Comparison of ENCODE assay signal across 19 cellular contexts in genomic region chr2:107027797-107028196, GRCh38.
DNase-seq lines count a peak whose midpoint lies in the region; ATAC-seq, FAIRE-seq and TF ChIP-seq lines count a peak whose summit lies in the region.
"Had no signal": no experiment of that assay in that cellular context is flagged by ENCODE, and none has a peak within 500 bp of the region (broad histone marks: within the 10 kb centered on the region; RNA-seq: fewer than 3 reads in every experiment).

No MANE protein-coding gene starts in this region.

- TF ChIP-seq RAD21 in A549 (conservative IDR thresholded peaks at IDR 0.05 in 1 of 2, IDR thresholded peaks at IDR 0.05 in 1 of 2) = no peak; a peak in 1 of 5 replicates

- H3K4me2 ChIP-seq in A549 (peak overlapping the region; percentile 70), MM.1S (ENCODE audit: low read depth, low read length) (no peak overlapping the region), smooth muscle cell (peak overlapping the region; percentile 10)

- no peak for TF ChIP-seq EP300 in A549 (IDR thresholded peaks at IDR 0.05)
- no peak for TF ChIP-seq EP300 in transverse colon (IDR thresholded peaks at IDR 0.05; ENCODE audit: low read depth)

- POLR2A ChIA-PET in A549 (lab: Yijun Ruan, JAX) = no interaction called here

- DNase-seq in A549 (ENCODE audit: low read depth in 1 of 2, low spot score in 1 of 2) (peak in 1 of 2 experiments; percentile 52), MM.1S (peak; percentile 10), choroid plexus epithelial cell (ENCODE audit: low read depth) (peak; percentile 37), smooth muscle cell (lab: John Stamatoyannopoulos, UW; ENCODE audit: unreplicated experiment) (no peak), cerebellum (ENCODE audit: low spot score) (no peak), transverse colon (no peak)
- no peak for DNase-seq in activated CD4-positive, alpha-beta T cell treated with anti-CD3 and anti-CD28 coated beads, Interleukin-2, amount 50 U/mL, for 4 hours
- DNase-seq: 8988T; C1 segment of cervical spinal cord; Calu3; CD4-positive, alpha-beta memory T cell; COR-L47; DMS53; DMS79 treated with DMSO at 0.1 percent for 48 hours; GOT3; H7; HCEC 1CT had no signal

- FAIRE-seq in A549 (lab: Jason Lieb, UNC) = no peak
- FAIRE-seq: G401.6, GM12892 had no signal

- H3K27me3 ChIP-seq in MM.1S (replicated peaks; ENCODE audit: insufficient read depth, low read length) = no peaks in the 10 kb centered on the region
- no peaks in the 10 kb centered on the region for H3K27me3 ChIP-seq in smooth muscle cell (ENCODE audit: low read depth)
- no peaks in the 10 kb centered on the region for H3K27me3 ChIP-seq in transverse colon

- H3K79me2 ChIP-seq in MM.1S (ENCODE audit: low read length) (no peaks in the 10 kb centered on the region), smooth muscle cell (ENCODE audit: low read depth) (no peaks in the 10 kb centered on the region)

- no peak for TF ChIP-seq CTCF in A549 (IDR thresholded peaks at IDR 0.05)
- no peak for TF ChIP-seq CTCF in MM.1S (IDR thresholded peaks at IDR 0.05; ENCODE audit: low read length)
- TF ChIP-seq CTCF in choroid plexus epithelial cell (conservative IDR thresholded peaks at IDR 0.05; ENCODE audit: low read depth, low read length) = no peak
- no peak for TF ChIP-seq CTCF in smooth muscle cell (IDR thresholded peaks at IDR 0.05; ENCODE audit: borderline replicate concordance, insufficient read depth, poor library complexity, severe bottlenecking)
- no peak for TF ChIP-seq CTCF in transverse colon (IDR thresholded peaks at IDR 0.05)

- H3F3A ChIP-seq in MM.1S (ENCODE audit: insufficient read depth, low read length) (no peaks in the 10 kb centered on the region), smooth muscle cell (ENCODE audit: low read depth) (peaks cover 13% of the 10 kb centered on the region)

- in situ Hi-C loops in transverse colon (cut with MboI; ENCODE audit: low pct_ligation_motif_present in 1 of 4, low pct_unique_long_range_greater_than_20kb in 1 of 4, low sequenced_read_pairs in 3 of 4) = no loop called here

- H3K27ac ChIP-seq in A549 (peak overlapping the region; percentile 95 to 96), MM.1S (ENCODE audit: low read length) (no peak overlapping the region), smooth muscle cell (ENCODE audit: low read depth) (peak overlapping the region; percentile 88), transverse colon (no peak overlapping the region)

- 0 out of 3 replicates have a peak, but pooled peaks cover 5% of the 10 kb centered on the region for H3K9me3 ChIP-seq in A549
- H3K9me3 ChIP-seq in MM.1S (replicated peaks; ENCODE audit: insufficient read depth, low read length) = no peaks in the 10 kb centered on the region
- no peaks in the 10 kb centered on the region for H3K9me3 ChIP-seq in smooth muscle cell (replicated peaks; ENCODE audit: low read depth)
- H3K9me3 ChIP-seq in transverse colon = no peaks in the 10 kb centered on the region

- no peaks in the 10 kb centered on the region for H3K9me2 ChIP-seq in MM.1S (replicated peaks; ENCODE audit: insufficient read depth, low read length)

- H2AFZ ChIP-seq in MM.1S (ENCODE audit: low read length) = no peak overlapping the region
- H2AFZ ChIP-seq in smooth muscle cell (ENCODE audit: low read depth) = peak overlapping the region; percentile 6

- intact Hi-C loops in transverse colon (cut with DNase I; ENCODE audit: low total_unique reads) = no loop called here

- H4K20me1 ChIP-seq in MM.1S (ENCODE audit: insufficient read depth, low read length) (no peaks in the 10 kb centered on the region), smooth muscle cell (ENCODE audit: low read depth) (no peaks in the 10 kb centered on the region)

- no peaks in the 10 kb centered on the region for H3K36me3 ChIP-seq in MM.1S (replicated peaks; ENCODE audit: insufficient read depth, low read length)
- H3K36me3 ChIP-seq in smooth muscle cell (ENCODE audit: low read depth) = no peaks in the 10 kb centered on the region
- no peaks in the 10 kb centered on the region for H3K36me3 ChIP-seq in transverse colon

- H3K9ac ChIP-seq in MM.1S (ENCODE audit: low read length) = no peak overlapping the region
- no peak overlapping the region for H3K9ac ChIP-seq in smooth muscle cell (ENCODE audit: low read depth)

- no peak for ATAC-seq in A549

- TF ChIP-seq POLR2A in A549 (IDR thresholded peaks at IDR 0.05; ENCODE audit: low read length) (no peak), transverse colon (IDR thresholded peaks at IDR 0.05) (no peak)

- H3K4me3 ChIP-seq in A549 = no peak overlapping the region
- H3K4me3 ChIP-seq in MM.1S (ENCODE audit: low read length) = no peak overlapping the region
- H3K4me3 ChIP-seq in choroid plexus epithelial cell (ENCODE audit: low read depth, low read length) = no peak overlapping the region
- H3K4me3 ChIP-seq in smooth muscle cell = no peak overlapping the region
- H3K4me3 ChIP-seq in transverse colon = no peak overlapping the region

- CTCF ChIA-PET in A549 (lab: Yijun Ruan, JAX) = no interaction called here

- H3K4me1 ChIP-seq in A549 = peaks cover 51% of the 10 kb centered on the region
- no peaks in the 10 kb centered on the region for H3K4me1 ChIP-seq in MM.1S (ENCODE audit: low read length)
- H3K4me1 ChIP-seq in smooth muscle cell (ENCODE audit: low read depth) = no peaks in the 10 kb centered on the region
- H3K4me1 ChIP-seq in transverse colon = peaks cover 0 to 12% (median 2%) of the 10 kb centered on the region in 4 donors

TF ChIP-seq in A549, 52 proteins besides CTCF, POLR2A, EP300 and RAD21:
- TF ChIP-seq PHF8 (IDR thresholded peaks at IDR 0.05; ENCODE audit: borderline replicate concordance, low read depth) (no peak), MAZ (IDR thresholded peaks at IDR 0.05; ENCODE audit: borderline replicate concordance, low read depth, low read length) (no peak), MAFK (IDR thresholded peaks at IDR 0.05; ENCODE audit: partially characterized antibody) (peak; percentile 99), EHF (CRISPR knock-in tag; IDR thresholded peaks at IDR 0.05) (no peak), JUN (IDR thresholded peaks at IDR 0.05) (no peak), CHD2 (IDR thresholded peaks at IDR 0.05; ENCODE audit: low read length, partially characterized antibody) (no peak)
- TF ChIP-seq, protein P1, sequence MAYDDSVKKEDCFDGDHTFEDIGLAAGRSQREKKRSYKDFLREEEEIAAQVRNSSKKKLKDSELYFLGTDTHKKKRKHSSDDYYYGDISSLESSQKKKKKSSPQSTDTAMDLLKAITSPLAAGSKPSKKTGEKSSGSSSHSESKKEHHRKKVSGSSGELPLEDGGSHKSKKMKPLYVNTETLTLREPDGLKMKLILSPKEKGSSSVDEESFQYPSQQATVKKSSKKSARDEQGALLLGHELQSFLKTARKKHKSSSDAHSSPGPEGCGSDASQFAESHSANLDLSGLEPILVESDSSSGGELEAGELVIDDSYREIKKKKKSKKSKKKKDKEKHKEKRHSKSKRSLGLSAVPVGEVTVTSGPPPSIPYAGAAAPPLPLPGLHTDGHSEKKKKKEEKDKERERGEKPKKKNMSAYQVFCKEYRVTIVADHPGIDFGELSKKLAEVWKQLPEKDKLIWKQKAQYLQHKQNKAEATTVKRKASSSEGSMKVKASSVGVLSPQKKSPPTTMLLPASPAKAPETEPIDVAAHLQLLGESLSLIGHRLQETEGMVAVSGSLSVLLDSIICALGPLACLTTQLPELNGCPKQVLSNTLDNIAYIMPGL (CRISPR knock-in tag; IDR thresholded peaks at IDR 0.05; ENCODE audit: borderline replicate concordance) = no peak

Comparison
In these comparisons a context has a peak if more than half of its experiments do, and no peak if none do; other contexts are left out.
1. DNase-seq: peak in MM.1S (single experiment) and choroid plexus epithelial cell (single experiment); none in smooth muscle cell (single experiment), cerebellum (single experiment), transverse colon (single experiment) and activated CD4-positive, alpha-beta T cell treated with anti-CD3 and anti-CD28 coated beads, Interleukin-2, amount 50 U/mL, for 4 hours (0 of 2).
2. H3K27ac ChIP-seq: peak in A549 (2 of 2) and smooth muscle cell (single experiment); none in MM.1S (single experiment) and transverse colon (0 of 4).